ENCODE assay signal across 36 cellular contexts in the genomic region with DNA sequence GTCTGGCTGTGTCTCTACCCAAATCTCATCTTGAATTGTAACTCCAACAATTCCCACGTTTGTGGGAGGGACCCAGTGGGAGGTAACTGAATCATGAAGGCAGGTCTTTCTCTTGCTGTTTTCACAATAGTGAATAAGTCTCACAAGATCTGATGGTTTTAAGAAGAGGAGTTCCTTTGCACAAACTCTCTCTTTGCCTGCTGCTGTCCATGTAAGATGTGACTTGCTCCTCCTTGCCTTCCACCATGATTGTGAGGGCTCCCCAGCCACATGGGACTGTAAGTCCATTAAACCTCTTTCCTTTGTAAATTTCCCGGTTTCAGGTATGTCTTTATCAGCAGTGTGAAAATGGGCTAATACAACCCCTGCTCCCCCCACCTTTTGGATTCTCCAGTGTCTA. TPM values are rescaled to one million over a fixed set of nuclear protein-coding genes. Genes with fewer than 3 reads are reported as not detected.
"Had no signal": no experiment of that assay in that cellular context is flagged by ENCODE, and none has a peak within 500 bp of the region (broad histone marks: within the 10 kb centered on the region; RNA-seq: fewer than 3 reads in every experiment).

No MANE protein-coding gene starts in this region.

- H3K4me3 ChIP-seq: adrenal gland, ascending aorta, body of pancreas, breast epithelium, cardiac muscle cell had no signal

- H3K4me1 ChIP-seq: adrenal gland, ascending aorta, body of pancreas, breast epithelium had no signal

- ATAC-seq: activated naive CD4-positive, alpha-beta T cell treated with anti-CD3 and anti-CD28 coated beads, Interleukin-2, amount 50 U/mL, for 72 hours; activated naive CD8-positive, alpha-beta T cell treated with anti-CD3 and anti-CD28 coated beads, Interleukin-2, amount 50 U/mL, for 24 hours; activated T-cell treated with anti-CD3 and anti-CD28 coated beads, Interleukin-2, amount 50 U/mL, for 4 hours; activated T-cell treated with anti-CD3 and anti-CD28 coated beads, Interleukin-2, amount 50 U/mL, for 72 hours; activated T-helper 17 cell treated with anti-CD3 and anti-CD28 coated beads, Interleukin-2, amount 50 U/mL, for 72 hours; body of pancreas had no signal

- H3K36me3 ChIP-seq: adrenal gland, ascending aorta, brain microvascular endothelial cell, breast epithelium, cardiac muscle cell had no signal

- H3K27me3 ChIP-seq: adrenal gland, ascending aorta, body of pancreas, brain microvascular endothelial cell, breast epithelium, cardiac muscle cell had no signal

- H3K27ac ChIP-seq: adrenal gland, ascending aorta, body of pancreas, brain microvascular endothelial cell, breast epithelium, cardiac muscle cell had no signal

- FAIRE-seq: astrocyte, bronchial epithelial cell had no signal

- DNase-seq: activated effector memory CD4-positive, alpha-beta T cell treated with anti-CD3 and anti-CD28 coated beads, Interleukin-2, amount 50 U/mL, for 16 hours; activated effector memory CD4-positive, alpha-beta T cell treated with Interleukin-2 at 50 U/mL for 16 hours; activated gamma-delta T cell; activated gamma-delta T cell treated with Interleukin-2 at 50 U/mL for 16 hours; activated naive CD4-positive, alpha-beta T cell; activated naive CD4-positive, alpha-beta T cell treated with anti-CD3 and anti-CD28 coated beads for 36 hours; activated naive CD4-positive, alpha-beta T cell treated with anti-CD3 and anti-CD28 coated beads, Interleukin-2, amount 10 ng/mL, durations not matched to agents 7 days and 5 days; activated naive CD4-positive, alpha-beta T cell treated with anti-CD3 and anti-CD28 coated beads, Interleukin-2, amount 50 U/mL, for 16 hours; activated naive CD4-positive, alpha-beta T cell treated with Interleukin-2 at 50 U/mL for 16 hours; activated naive CD8-positive, alpha-beta T cell treated with anti-CD3 and anti-CD28 coated beads for 36 hours; activated naive CD8-positive, alpha-beta T cell treated with anti-CD3 and anti-CD28 coated beads, Interleukin-2, amount 10 ng/mL, durations not matched to agents 7 days and 5 days; activated naive CD8-positive, alpha-beta T cell treated with anti-CD3 and anti-CD28 coated beads, Interleukin-2, amount 50 U/mL, for 24 hours; activated T-cell treated with anti-CD3 and anti-CD28 coated beads, Interleukin-2, amount 50 U/mL, for 24 hours; activated T-cell treated with anti-CD3 and anti-CD28 coated beads, Interleukin-2, amount 50 U/mL, for 4 hours; activated T-cell treated with anti-CD3 and anti-CD28 coated beads, Interleukin-2, amount 50 U/mL, for 48 hours; activated T-cell treated with anti-CD3 and anti-CD28 coated beads, Interleukin-2, amount 50 U/mL, for 72 hours; adrenal gland; amniotic stem cell; amygdala; anterior cingulate cortex; aorta; body of pancreas; brain microvascular endothelial cell; caudate nucleus; central memory CD4-positive, alpha-beta T cell; cerebellar nuclear complex had no signal

- H3K9me3 ChIP-seq: adrenal gland, body of pancreas had no signal

RNA-seq across cellular contexts. Expression of a gene that starts 23.8 kb away (rescaled TPM):
- total RNA-seq: activated naive CD4-positive, alpha-beta T cell treated with anti-CD3 and anti-CD28 coated beads, Interleukin-2, amount 50 U/mL, for 72 hours; activated naive CD8-positive, alpha-beta T cell treated with anti-CD3 and anti-CD28 coated beads for 36 hours; activated naive CD8-positive, alpha-beta T cell treated with anti-CD3 and anti-CD28 coated beads, Interleukin-2, amount 10 ng/mL, durations not matched to agents 7 days and 5 days; activated T-cell treated with anti-CD3 and anti-CD28 coated beads, Interleukin-2, amount 50 U/mL, for 4 hours; activated T-helper 1 cell treated with anti-CD3 and anti-CD28 coated beads, Interleukin-12 subunit alpha, Interleukin-12 subunit beta, Interleukin-2, Interleukin-4 antibody, amounts not matched to agents 30 ng/mL and 10 ng/mL and 1 ng/mL, durations not matched to agents 14 hours and 24 hours and 36 hours; activated T-helper 17 cell treated with anti-CD3 and anti-CD28 coated beads, Interleukin-2, amount 50 U/mL, for 72 hours; activated T-helper 2 cell treated with anti-CD3 and anti-CD28 coated beads, Interferon-gamma antibody, Interleukin-2, Interleukin-4, amounts not matched to agents 10 μg/mL and 5 μg/mL and 100 μg/mL, durations not matched to agents 14 hours and 24 hours and 36 hours; ascending aorta; astrocyte; breast epithelium; bronchial epithelial cell; chondrocyte had no signal
- polyA plus RNA-seq: cardiac muscle cell had no signal
